Comparison of ENCODE assay signal across 8 cellular contexts in genomic region chr1:235504122-235504493, GRCh38. TPM values are rescaled to one million over a fixed set of nuclear protein-coding genes. Genes with fewer than 3 reads are reported as not detected.
DNase-seq lines count a peak whose midpoint lies in the region; ATAC-seq and TF ChIP-seq lines count a peak whose summit lies in the region.

TSS of gene B3GALNT2 (minus strand) at chr1:235504452. CDS start at chr1:235504252, 200 bp downstream.

- peak; percentile 44 for ATAC-seq in GM18505 (IDR thresholded peaks at IDR 0.05; ENCODE audit: unreplicated experiment)
- ATAC-seq in mucosa of descending colon = peak; percentile 62

- H3K36me3 ChIP-seq in MG63 (peaks cover 10% of the 10 kb centered on the region), mucosa of descending colon (ENCODE audit: low read depth) (no peaks in the 10 kb centered on the region), vagina (no peaks in the 10 kb centered on the region)

- TF ChIP-seq POLR2A in GM18505 (IDR thresholded peaks at IDR 0.05; ENCODE audit: borderline replicate concordance, extremely low read depth, insufficient read depth, insufficient read length) = peak; percentile 49
- TF ChIP-seq POLR2A in vagina (IDR thresholded peaks at IDR 0.05) = peak in 1 of 2 donors; percentile 84

- intact Hi-C loops in mucosa of descending colon (cut with DNase I, micrococcal nuclease) = loop anchor here in 1 of 2 donors (10.0 kb wide), 1 partner anchor 471 kb away; no protein-coding TSS in a partner anchor
- intact Hi-C loops in vagina (cut with DNase I) = no loop called here

- DNase-seq in H4 (ENCODE audit: low spot score) (no peak), MG63 (no peak), dermis microvascular lymphatic vessel endothelial cell (ENCODE audit: low read depth in 2 of 2) (no peak), mucosa of descending colon (no peak), vagina (ENCODE audit: extremely low spot score in 2 of 2) (no peak), kidney tubule cell (ENCODE audit: low spot score) (no peak)
- no peak for DNase-seq in stimulated activated CD4-positive, alpha-beta T cell treated with anti-CD3 and anti-CD28 coated beads, Interleukin-1b, Interleukin-23, amount 100 ng/mL, for 48 hours

- H3K27me3 ChIP-seq in MG63 = no peaks in the 10 kb centered on the region
- no peaks in the 10 kb centered on the region for H3K27me3 ChIP-seq in vagina

- H3K4me1 ChIP-seq in mucosa of descending colon (ENCODE audit: low read depth) (peaks cover 23% of the 10 kb centered on the region), vagina (peaks cover 26% of the 10 kb centered on the region)

- H3K9me3 ChIP-seq in MG63 (no peaks in the 10 kb centered on the region), mucosa of descending colon (no peaks in the 10 kb centered on the region), vagina (no peaks in the 10 kb centered on the region)

- TF ChIP-seq CTCF in mucosa of descending colon (IDR thresholded peaks at IDR 0.05) = no peak
- TF ChIP-seq CTCF in vagina (IDR thresholded peaks at IDR 0.05) = no peak

- H3K4me3 ChIP-seq in MG63 = peak within 1 kb of the TSS; percentile 60
- peak within 1 kb of the TSS; percentile 60 for H3K4me3 ChIP-seq in mucosa of descending colon
- H3K4me3 ChIP-seq in vagina = peak within 1 kb of the TSS; percentile 65 to 85

- peak within 1 kb of the TSS; percentile 98 for H3K27ac ChIP-seq in vagina

RNA-seq across cellular contexts. Expression of gene B3GALNT2, which starts in this region (rescaled TPM):
- total RNA-seq in H4 (2014; rRNA removed; shearing (Covaris generic)) = 25.2 and 26.8 TPM in 2 replicates
- 22.0 and 39.3 TPM in 2 replicates for total RNA-seq in MG63 (2014; rRNA removed; shearing (Covaris generic); ENCODE audit: low replicate concordance)
- total RNA-seq in dermis microvascular lymphatic vessel endothelial cell = 35.8 and 43.9 TPM in 2 replicates
- 10 to 100 TPM; 17.1 to 34.5 (median 19.6) TPM for total RNA-seq in mucosa of descending colon
- 48.6 TPM for total RNA-seq in vagina
